In the genomic region with DNA sequence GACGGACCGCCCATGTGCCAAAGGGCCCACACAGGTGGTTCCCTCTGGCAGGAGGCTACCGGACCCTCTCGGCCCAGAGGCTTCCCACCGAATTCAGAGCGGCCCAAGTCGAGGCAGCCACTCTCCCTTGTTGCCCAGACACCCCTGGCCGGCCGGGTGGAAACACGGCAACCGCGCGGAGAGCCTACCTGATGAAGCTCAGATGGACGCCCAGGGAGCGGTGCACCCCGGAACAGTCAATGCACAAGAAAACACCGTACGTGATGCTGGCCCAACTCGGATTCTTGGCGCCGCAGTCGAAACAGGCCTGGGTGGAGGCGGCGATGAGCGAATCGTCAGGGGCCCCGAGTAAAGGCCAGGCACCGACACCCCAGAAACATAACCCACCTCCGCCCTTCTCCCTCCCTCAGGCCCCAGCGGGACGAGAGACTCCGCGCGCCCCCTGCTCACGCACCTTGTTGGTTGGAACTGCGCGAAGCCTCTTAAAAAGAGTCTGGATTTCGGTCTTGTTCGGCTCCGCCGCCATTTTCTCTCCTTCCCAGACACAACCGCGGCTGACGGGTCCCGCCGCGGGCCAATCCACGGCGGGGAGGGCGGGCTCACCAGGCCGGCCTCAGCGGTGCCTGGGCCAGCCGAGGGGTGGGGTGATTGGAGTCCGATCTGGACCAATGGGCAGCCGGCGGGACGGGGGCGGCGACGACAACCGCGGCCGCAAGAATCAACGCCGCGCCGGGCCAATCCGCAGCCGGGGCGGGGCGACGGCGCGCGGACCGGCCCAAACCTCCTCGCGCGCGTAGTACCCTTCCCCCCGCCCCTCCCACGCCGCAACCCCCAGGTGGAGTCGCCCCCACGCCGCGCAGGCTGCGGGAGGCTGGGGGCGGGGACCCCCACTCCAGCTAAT, we compare ENCODE assay signal across 1 cellular context.
TF ChIP-seq lines count a peak whose summit lies in the region.

A gene (minus strand): TSS at position 552 of the 901 bp plus-strand sequence. CDS start 26 bp downstream, at position 526.

TF ChIP-seq in GM12878, 131 proteins besides CTCF, POLR2A, EP300 and RAD21 (continued from another document and continues in another):
- TF ChIP-seq, protein P1, sequence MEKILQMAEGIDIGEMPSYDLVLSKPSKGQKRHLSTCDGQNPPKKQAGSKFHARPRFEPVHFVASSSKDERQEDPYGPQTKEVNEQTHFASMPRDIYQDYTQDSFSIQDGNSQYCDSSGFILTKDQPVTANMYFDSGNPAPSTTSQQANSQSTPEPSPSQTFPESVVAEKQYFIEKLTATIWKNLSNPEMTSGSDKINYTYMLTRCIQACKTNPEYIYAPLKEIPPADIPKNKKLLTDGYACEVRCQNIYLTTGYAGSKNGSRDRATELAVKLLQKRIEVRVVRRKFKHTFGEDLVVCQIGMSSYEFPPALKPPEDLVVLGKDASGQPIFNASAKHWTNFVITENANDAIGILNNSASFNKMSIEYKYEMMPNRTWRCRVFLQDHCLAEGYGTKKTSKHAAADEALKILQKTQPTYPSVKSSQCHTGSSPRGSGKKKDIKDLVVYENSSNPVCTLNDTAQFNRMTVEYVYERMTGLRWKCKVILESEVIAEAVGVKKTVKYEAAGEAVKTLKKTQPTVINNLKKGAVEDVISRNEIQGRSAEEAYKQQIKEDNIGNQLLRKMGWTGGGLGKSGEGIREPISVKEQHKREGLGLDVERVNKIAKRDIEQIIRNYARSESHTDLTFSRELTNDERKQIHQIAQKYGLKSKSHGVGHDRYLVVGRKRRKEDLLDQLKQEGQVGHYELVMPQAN (conservative IDR thresholded peaks at IDR 0.05): no peak
- TF ChIP-seq, protein P2, sequence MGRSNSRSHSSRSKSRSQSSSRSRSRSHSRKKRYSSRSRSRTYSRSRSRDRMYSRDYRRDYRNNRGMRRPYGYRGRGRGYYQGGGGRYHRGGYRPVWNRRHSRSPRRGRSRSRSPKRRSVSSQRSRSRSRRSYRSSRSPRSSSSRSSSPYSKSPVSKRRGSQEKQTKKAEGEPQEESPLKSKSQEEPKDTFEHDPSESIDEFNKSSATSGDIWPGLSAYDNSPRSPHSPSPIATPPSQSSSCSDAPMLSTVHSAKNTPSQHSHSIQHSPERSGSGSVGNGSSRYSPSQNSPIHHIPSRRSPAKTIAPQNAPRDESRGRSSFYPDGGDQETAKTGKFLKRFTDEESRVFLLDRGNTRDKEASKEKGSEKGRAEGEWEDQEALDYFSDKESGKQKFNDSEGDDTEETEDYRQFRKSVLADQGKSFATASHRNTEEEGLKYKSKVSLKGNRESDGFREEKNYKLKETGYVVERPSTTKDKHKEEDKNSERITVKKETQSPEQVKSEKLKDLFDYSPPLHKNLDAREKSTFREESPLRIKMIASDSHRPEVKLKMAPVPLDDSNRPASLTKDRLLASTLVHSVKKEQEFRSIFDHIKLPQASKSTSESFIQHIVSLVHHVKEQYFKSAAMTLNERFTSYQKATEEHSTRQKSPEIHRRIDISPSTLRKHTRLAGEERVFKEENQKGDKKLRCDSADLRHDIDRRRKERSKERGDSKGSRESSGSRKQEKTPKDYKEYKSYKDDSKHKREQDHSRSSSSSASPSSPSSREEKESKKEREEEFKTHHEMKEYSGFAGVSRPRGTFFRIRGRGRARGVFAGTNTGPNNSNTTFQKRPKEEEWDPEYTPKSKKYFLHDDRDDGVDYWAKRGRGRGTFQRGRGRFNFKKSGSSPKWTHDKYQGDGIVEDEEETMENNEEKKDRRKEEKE (IDR thresholded peaks at IDR 0.05): no peak
- TF ChIP-seq, protein P3, sequence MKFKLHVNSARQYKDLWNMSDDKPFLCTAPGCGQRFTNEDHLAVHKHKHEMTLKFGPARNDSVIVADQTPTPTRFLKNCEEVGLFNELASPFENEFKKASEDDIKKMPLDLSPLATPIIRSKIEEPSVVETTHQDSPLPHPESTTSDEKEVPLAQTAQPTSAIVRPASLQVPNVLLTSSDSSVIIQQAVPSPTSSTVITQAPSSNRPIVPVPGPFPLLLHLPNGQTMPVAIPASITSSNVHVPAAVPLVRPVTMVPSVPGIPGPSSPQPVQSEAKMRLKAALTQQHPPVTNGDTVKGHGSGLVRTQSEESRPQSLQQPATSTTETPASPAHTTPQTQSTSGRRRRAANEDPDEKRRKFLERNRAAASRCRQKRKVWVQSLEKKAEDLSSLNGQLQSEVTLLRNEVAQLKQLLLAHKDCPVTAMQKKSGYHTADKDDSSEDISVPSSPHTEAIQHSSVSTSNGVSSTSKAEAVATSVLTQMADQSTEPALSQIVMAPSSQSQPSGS (IDR thresholded peaks at IDR 0.05; ENCODE audit: low read length): no peak
- no peak for TF ChIP-seq HDAC6 (IDR thresholded peaks at IDR 0.05; ENCODE audit: unreplicated experiment)
- TF ChIP-seq, protein P4, sequence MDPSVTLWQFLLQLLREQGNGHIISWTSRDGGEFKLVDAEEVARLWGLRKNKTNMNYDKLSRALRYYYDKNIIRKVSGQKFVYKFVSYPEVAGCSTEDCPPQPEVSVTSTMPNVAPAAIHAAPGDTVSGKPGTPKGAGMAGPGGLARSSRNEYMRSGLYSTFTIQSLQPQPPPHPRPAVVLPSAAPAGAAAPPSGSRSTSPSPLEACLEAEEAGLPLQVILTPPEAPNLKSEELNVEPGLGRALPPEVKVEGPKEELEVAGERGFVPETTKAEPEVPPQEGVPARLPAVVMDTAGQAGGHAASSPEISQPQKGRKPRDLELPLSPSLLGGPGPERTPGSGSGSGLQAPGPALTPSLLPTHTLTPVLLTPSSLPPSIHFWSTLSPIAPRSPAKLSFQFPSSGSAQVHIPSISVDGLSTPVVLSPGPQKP (IDR thresholded peaks at IDR 0.05; ENCODE audit: low read depth, low read length): no peak
- no peak for TF ChIP-seq CEBPB (IDR thresholded peaks at IDR 0.05; ENCODE audit: borderline replicate concordance in 1 of 2, low read depth in 2 of 2, low read length in 2 of 2)
- TF ChIP-seq, protein P5, sequence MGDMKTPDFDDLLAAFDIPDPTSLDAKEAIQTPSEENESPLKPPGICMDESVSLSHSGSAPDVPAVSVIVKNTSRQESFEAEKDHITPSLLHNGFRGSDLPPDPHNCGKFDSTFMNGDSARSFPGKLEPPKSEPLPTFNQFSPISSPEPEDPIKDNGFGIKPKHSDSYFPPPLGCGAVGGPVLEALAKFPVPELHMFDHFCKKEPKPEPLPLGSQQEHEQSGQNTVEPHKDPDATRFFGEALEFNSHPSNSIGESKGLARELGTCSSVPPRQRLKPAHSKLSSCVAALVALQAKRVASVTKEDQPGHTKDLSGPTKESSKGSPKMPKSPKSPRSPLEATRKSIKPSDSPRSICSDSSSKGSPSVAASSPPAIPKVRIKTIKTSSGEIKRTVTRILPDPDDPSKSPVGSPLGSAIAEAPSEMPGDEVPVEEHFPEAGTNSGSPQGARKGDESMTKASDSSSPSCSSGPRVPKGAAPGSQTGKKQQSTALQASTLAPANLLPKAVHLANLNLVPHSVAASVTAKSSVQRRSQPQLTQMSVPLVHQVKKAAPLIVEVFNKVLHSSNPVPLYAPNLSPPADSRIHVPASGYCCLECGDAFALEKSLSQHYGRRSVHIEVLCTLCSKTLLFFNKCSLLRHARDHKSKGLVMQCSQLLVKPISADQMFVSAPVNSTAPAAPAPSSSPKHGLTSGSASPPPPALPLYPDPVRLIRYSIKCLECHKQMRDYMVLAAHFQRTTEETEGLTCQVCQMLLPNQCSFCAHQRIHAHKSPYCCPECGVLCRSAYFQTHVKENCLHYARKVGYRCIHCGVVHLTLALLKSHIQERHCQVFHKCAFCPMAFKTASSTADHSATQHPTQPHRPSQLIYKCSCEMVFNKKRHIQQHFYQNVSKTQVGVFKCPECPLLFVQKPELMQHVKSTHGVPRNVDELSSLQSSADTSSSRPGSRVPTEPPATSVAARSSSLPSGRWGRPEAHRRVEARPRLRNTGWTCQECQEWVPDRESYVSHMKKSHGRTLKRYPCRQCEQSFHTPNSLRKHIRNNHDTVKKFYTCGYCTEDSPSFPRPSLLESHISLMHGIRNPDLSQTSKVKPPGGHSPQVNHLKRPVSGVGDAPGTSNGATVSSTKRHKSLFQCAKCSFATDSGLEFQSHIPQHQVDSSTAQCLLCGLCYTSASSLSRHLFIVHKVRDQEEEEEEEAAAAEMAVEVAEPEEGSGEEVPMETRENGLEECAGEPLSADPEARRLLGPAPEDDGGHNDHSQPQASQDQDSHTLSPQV (IDR thresholded peaks at IDR 0.05): no peak
- no peak for TF ChIP-seq ESRRA (IDR thresholded peaks at IDR 0.05; ENCODE audit: low read length)
- TF ChIP-seq RFX5 (IDR thresholded peaks at IDR 0.05; ENCODE audit: low read depth, low read length): no peak; the same call in 1 of the 2 replicates
- no peak for TF ChIP-seq MTA3 (IDR thresholded peaks at IDR 0.05; ENCODE audit: borderline replicate concordance, low read length)
- TF ChIP-seq TCF3 (IDR thresholded peaks at IDR 0.05; ENCODE audit: borderline replicate concordance, insufficient read depth, low read depth, low read length): no peak
- TF ChIP-seq, protein P6, sequence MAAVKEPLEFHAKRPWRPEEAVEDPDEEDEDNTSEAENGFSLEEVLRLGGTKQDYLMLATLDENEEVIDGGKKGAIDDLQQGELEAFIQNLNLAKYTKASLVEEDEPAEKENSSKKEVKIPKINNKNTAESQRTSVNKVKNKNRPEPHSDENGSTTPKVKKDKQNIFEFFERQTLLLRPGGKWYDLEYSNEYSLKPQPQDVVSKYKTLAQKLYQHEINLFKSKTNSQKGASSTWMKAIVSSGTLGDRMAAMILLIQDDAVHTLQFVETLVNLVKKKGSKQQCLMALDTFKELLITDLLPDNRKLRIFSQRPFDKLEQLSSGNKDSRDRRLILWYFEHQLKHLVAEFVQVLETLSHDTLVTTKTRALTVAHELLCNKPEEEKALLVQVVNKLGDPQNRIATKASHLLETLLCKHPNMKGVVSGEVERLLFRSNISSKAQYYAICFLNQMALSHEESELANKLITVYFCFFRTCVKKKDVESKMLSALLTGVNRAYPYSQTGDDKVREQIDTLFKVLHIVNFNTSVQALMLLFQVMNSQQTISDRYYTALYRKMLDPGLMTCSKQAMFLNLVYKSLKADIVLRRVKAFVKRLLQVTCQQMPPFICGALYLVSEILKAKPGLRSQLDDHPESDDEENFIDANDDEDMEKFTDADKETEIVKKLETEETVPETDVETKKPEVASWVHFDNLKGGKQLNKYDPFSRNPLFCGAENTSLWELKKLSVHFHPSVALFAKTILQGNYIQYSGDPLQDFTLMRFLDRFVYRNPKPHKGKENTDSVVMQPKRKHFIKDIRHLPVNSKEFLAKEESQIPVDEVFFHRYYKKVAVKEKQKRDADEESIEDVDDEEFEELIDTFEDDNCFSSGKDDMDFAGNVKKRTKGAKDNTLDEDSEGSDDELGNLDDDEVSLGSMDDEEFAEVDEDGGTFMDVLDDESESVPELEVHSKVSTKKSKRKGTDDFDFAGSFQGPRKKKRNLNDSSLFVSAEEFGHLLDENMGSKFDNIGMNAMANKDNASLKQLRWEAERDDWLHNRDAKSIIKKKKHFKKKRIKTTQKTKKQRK (IDR thresholded peaks at IDR 0.05; ENCODE audit: low read depth, low read length): no peak
- no peak for TF ChIP-seq EZH2 (IDR thresholded peaks at IDR 0.05; ENCODE audit: borderline replicate concordance, control insufficient read depth, low read depth, low read length)
- TF ChIP-seq IKZF1 (conservative IDR thresholded peaks at IDR 0.05): peak; percentile 58
- TF ChIP-seq NR2C2 (IDR thresholded peaks at IDR 0.05; ENCODE audit: borderline replicate concordance, control insufficient read depth, insufficient read length, low read depth): no peak
- no peak for TF ChIP-seq ATF7 (IDR thresholded peaks at IDR 0.05; ENCODE audit: low read depth)
- TF ChIP-seq, protein P7, sequence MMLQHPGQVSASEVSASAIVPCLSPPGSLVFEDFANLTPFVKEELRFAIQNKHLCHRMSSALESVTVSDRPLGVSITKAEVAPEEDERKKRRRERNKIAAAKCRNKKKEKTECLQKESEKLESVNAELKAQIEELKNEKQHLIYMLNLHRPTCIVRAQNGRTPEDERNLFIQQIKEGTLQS (IDR thresholded peaks at IDR 0.05; ENCODE audit: borderline replicate concordance, extremely low read depth, low read depth, low read length): no peak
- peak; percentile 88 for TF ChIP-seq SP1 (IDR thresholded peaks at IDR 0.05; ENCODE audit: low read depth, low read length)
- TF ChIP-seq BACH1 (IDR thresholded peaks at IDR 0.05; ENCODE audit: borderline replicate concordance): peak; percentile 19; the same call in 1 of the 2 replicates
- TF ChIP-seq JUNB (IDR thresholded peaks at IDR 0.05): no peak
- peak; percentile 68 for TF ChIP-seq CHD2 (IDR thresholded peaks at IDR 0.05; ENCODE audit: borderline replicate concordance, low read depth, low read length)
- no peak for TF ChIP-seq PAX8 (IDR thresholded peaks at IDR 0.05)
- no peak for TF ChIP-seq POLR2AphosphoS2 (IDR thresholded peaks at IDR 0.05; ENCODE audit: low read depth, low read length)
- no peak for TF ChIP-seq NR2C1 (IDR thresholded peaks at IDR 0.05)
- TF ChIP-seq EED (IDR thresholded peaks at IDR 0.05; ENCODE audit: low read depth): no peak
- TF ChIP-seq CHD4 (IDR thresholded peaks at IDR 0.05): no peak
- TF ChIP-seq BHLHE40 (IDR thresholded peaks at IDR 0.05; ENCODE audit: borderline replicate concordance in 1 of 2, low read depth in 2 of 2, low read length in 1 of 2): peak in 1 of 2 experiments; percentile 38; a peak in 1 of 4 replicates
- TF ChIP-seq, protein P8, sequence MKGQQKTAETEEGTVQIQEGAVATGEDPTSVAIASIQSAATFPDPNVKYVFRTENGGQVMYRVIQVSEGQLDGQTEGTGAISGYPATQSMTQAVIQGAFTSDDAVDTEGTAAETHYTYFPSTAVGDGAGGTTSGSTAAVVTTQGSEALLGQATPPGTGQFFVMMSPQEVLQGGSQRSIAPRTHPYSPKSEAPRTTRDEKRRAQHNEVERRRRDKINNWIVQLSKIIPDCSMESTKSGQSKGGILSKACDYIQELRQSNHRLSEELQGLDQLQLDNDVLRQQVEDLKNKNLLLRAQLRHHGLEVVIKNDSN (IDR thresholded peaks at IDR 0.05; ENCODE audit: borderline replicate concordance, extremely low read length, insufficient read depth, low read depth, low read length): no peak
- TF ChIP-seq RCOR1 (conservative IDR thresholded peaks at IDR 0.05; ENCODE audit: low read depth, low read length): no peak
- no peak for TF ChIP-seq NFIC (IDR thresholded peaks at IDR 0.05; ENCODE audit: low read depth, low read length)
- TF ChIP-seq, protein P9, sequence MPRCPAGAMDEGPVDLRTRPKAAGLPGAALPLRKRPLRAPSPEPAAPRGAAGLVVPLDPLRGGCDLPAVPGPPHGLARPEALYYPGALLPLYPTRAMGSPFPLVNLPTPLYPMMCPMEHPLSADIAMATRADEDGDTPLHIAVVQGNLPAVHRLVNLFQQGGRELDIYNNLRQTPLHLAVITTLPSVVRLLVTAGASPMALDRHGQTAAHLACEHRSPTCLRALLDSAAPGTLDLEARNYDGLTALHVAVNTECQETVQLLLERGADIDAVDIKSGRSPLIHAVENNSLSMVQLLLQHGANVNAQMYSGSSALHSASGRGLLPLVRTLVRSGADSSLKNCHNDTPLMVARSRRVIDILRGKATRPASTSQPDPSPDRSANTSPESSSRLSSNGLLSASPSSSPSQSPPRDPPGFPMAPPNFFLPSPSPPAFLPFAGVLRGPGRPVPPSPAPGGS (IDR thresholded peaks at IDR 0.05; ENCODE audit: borderline replicate concordance, insufficient read depth, low read depth, low read length, poor library complexity, severe bottlenecking): no peak
- TF ChIP-seq, protein P10, sequence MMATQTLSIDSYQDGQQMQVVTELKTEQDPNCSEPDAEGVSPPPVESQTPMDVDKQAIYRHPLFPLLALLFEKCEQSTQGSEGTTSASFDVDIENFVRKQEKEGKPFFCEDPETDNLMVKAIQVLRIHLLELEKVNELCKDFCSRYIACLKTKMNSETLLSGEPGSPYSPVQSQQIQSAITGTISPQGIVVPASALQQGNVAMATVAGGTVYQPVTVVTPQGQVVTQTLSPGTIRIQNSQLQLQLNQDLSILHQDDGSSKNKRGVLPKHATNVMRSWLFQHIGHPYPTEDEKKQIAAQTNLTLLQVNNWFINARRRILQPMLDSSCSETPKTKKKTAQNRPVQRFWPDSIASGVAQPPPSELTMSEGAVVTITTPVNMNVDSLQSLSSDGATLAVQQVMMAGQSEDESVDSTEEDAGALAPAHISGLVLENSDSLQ (IDR thresholded peaks at IDR 0.05): peak; percentile 95
- no peak for TF ChIP-seq HDGF (IDR thresholded peaks at IDR 0.05)
